In genomic region chr5:124679578-124680210, GRCh38 we compare ENCODE assay signal across 29 cellular contexts.
A peak's percentile ranks its signal among the peaks of the same experiment; 100 is the strongest.
DNase-seq lines count a peak whose midpoint lies in the region; ATAC-seq and TF ChIP-seq lines count a peak whose summit lies in the region.
"Had no signal": no experiment of that assay in that cellular context is flagged by ENCODE, and none has a peak within 500 bp of the region (broad histone marks: within the 10 kb centered on the region; RNA-seq: fewer than 3 reads in every experiment).

No MANE protein-coding gene starts in this region.

- H3K9ac ChIP-seq in IMR-90 (ENCODE audit: low read depth, low read length) (no peak overlapping the region), endodermal cell (ENCODE audit: extremely low read depth, low read length, poor library complexity, severe bottlenecking) (no peak overlapping the region), neural progenitor cell (no peak overlapping the region)
- H3K9ac ChIP-seq: KMS-11 had no signal

- peak overlapping the region; percentile 61; the same call in 1 of the 2 replicates for H2AK5ac ChIP-seq in IMR-90 (ENCODE audit: low read depth, low read length)

- no CpG with 5 or more reads among the region's 4 CpGs for whole genome bisulfite sequencing in IMR-90 (ENCODE audit: extremely low coverage in 2 of 2, insufficient read length in 1 of 2), 2 experiments
- 77 to 85% methylated on average over 1 to 4 of the region's 4 CpGs for WGBS in endodermal cell (ENCODE audit: insufficient coverage in 1 of 2, insufficient read length in 1 of 2), 2 experiments
- WGBS in upper lobe of left lung, 2 donors, result 64 to 79% methylated on average over 4 of the region's 4 CpGs

- no peak overlapping the region for H3K27ac ChIP-seq in IMR-90 (ENCODE audit: insufficient read depth, low read length)
- no peak overlapping the region for H3K27ac ChIP-seq in endodermal cell (ENCODE audit: low read depth, low read length)
- peak overlapping the region; percentile 73 for H3K27ac ChIP-seq in neural progenitor cell
- peak overlapping the region in 3 of 4 donors; percentile 52 to 66 (median 60) for H3K27ac ChIP-seq in upper lobe of left lung
- H3K27ac ChIP-seq: colonic mucosa, KMS-11, Peyer's patch had no signal

- H2BK20ac ChIP-seq in IMR-90 (ENCODE audit: low read depth, low read length), result peak overlapping the region; percentile 58; the same call in 1 of the 2 replicates

- no peak overlapping the region; a peak in 1 of 4 replicates for H4K8ac ChIP-seq in IMR-90 (ENCODE audit: low read depth in 2 of 2, low read length in 2 of 2)

- H2BK15ac ChIP-seq in IMR-90 (ENCODE audit: low read depth, low read length), result peak overlapping the region; percentile 89; the same call in 1 of the 3 replicates

- peaks cover 43% of the 10 kb centered on the region for H3K36me3 Mint-ChIP-seq in endodermal cell (ENCODE audit: low read depth)
- H3K36me3 Mint-ChIP-seq in neural progenitor cell, result peaks cover 46% of the 10 kb centered on the region
- H3K36me3 Mint-ChIP-seq: activated naive CD4-positive, alpha-beta T cell treated with anti-CD3 and anti-CD28 coated beads, Interleukin-2, amount 50 U/mL, for 24 hours had no signal

- intact Hi-C loops in IMR-90 (cut with micrococcal nuclease), result no loop called here

- H3K4me2 ChIP-seq in IMR-90 (ENCODE audit: low read depth, low read length) (no peak overlapping the region), neural progenitor cell (peak overlapping the region; percentile 61)
- H3K4me2 ChIP-seq: KMS-11 had no signal

- POLR2A ChIA-PET in IMR-90 (lab: Charles Lee; ENCODE audit: unreplicated experiment), result interaction anchor here (0.7 kb wide), 1 partner anchor 1008 kb away, joined by 3 read pairs; no protein-coding TSS in a partner anchor

- no peaks in the 10 kb centered on the region for H4K20me1 ChIP-seq in IMR-90 (ENCODE audit: insufficient read depth, low read length)
- H4K20me1 ChIP-seq in neural progenitor cell (ENCODE audit: low read depth), result peaks cover 100% of the 10 kb centered on the region

- ATAC-seq in IMR-90 (ENCODE audit: low read depth) (no peak), upper lobe of left lung (ENCODE audit: low FRiP score in 2 of 2) (no peak)
- ATAC-seq: activated CD4-positive, alpha-beta T cell treated with anti-CD3 and anti-CD28 coated beads for 36 hours; left lobe of liver; stimulated activated memory B cell treated with anti-CD40 and anti-IgM and Interleukin-4, amounts not matched to agents 10 μg/mL and 1 μg/mL and 100 μg/mL, for 72 hours had no signal

- H3K4ac ChIP-seq in IMR-90 (ENCODE audit: low read depth, low read length), result peak overlapping the region; percentile 87; the same call in 1 of the 2 replicates

- no peak overlapping the region for H2AK9ac ChIP-seq in IMR-90 (replicated peaks; ENCODE audit: low read depth, low read length, poor library complexity)

- no peaks in the 10 kb centered on the region for H3K27me3 Mint-ChIP-seq in endodermal cell (ENCODE audit: insufficient read depth)
- no peaks in the 10 kb centered on the region for H3K27me3 Mint-ChIP-seq in neural progenitor cell (ENCODE audit: insufficient read depth, low read depth)
- H3K27me3 Mint-ChIP-seq: activated naive CD4-positive, alpha-beta T cell treated with anti-CD3 and anti-CD28 coated beads, Interleukin-2, amount 50 U/mL, for 24 hours; stimulated activated memory B cell treated with anti-CD40 and anti-IgM and Interleukin-4, amounts not matched to agents 10 μg/mL and 1 μg/mL and 100 μg/mL, for 72 hours had no signal

- TF ChIP-seq POLR2A in IMR-90 (IDR thresholded peaks at IDR 0.05; ENCODE audit: low read depth, low read length) (no peak), upper lobe of left lung (IDR thresholded peaks at IDR 0.05) (no peak)

- H3K4me3 Mint-ChIP-seq in endodermal cell (peak overlapping the region; percentile 23), neural progenitor cell (peak overlapping the region; percentile 6)
- H3K4me3 Mint-ChIP-seq: activated CD4-positive, alpha-beta T cell treated with anti-CD3 and anti-CD28 coated beads for 36 hours; activated naive CD4-positive, alpha-beta T cell treated with anti-CD3 and anti-CD28 coated beads, Interleukin-2, amount 50 U/mL, for 24 hours; stimulated activated memory B cell treated with anti-CD40 and anti-IgM and Interleukin-4, amounts not matched to agents 10 μg/mL and 1 μg/mL and 100 μg/mL, for 72 hours; T-helper 2 cell treated with Interferon-gamma antibody and Interleukin-4, amounts not matched to agents 5 μg/mL and 100 μg/mL, for 36 hours had no signal

- CTCF ChIA-PET in IMR-90 (lab: Yijun Ruan, JAX), result interaction anchor here (0.6 kb wide), 1 partner anchor 13 kb away, joined by 3 read pairs; no protein-coding TSS in a partner anchor

- H4K91ac ChIP-seq in IMR-90 (ENCODE audit: insufficient read depth, low read depth, low read length), result peak overlapping the region; percentile 24; the same call in 1 of the 2 replicates

- peaks cover 57% of the 10 kb centered on the region for H3F3A ChIP-seq in neural progenitor cell (ENCODE audit: low read depth)

- dilution Hi-C loops in IMR-90 (cut with HindIII; ENCODE audit: low sequenced_read_pairs, unreplicated experiment), result no loop called here

- BruUV-seq in IMR-90 (replicated peaks; lab: Mats Ljungman, UMichigan), result no TSS peak

- H3K23ac ChIP-seq in IMR-90 (ENCODE audit: low read depth, low read length), result no peak overlapping the region

- H3K79me2 ChIP-seq in neural progenitor cell (ENCODE audit: low read depth), result peaks cover 100% of the 10 kb centered on the region

- 0 out of 2 replicates have a peak overlapping the region, but pooled peaks have one; percentile 67 for H4K5ac ChIP-seq in IMR-90 (ENCODE audit: low read depth, low read length)

- peak overlapping the region; percentile 76; the same call in 1 of the 2 replicates for H2BK120ac ChIP-seq in IMR-90 (ENCODE audit: low read depth, low read length)

- H3K79me1 ChIP-seq in IMR-90 (ENCODE audit: low read depth in 1 of 2, low read length in 2 of 2), result peaks cover 33 to 61% of the 10 kb centered on the region in 2 experiments

- H2BK5ac ChIP-seq in IMR-90 (ENCODE audit: low read depth, low read length, poor library complexity, severe bottlenecking), result no peak overlapping the region

- no peak overlapping the region for H3K4me3 ChIP-seq in IMR-90 (ENCODE audit: insufficient read depth, low read depth, low read length)
- peak overlapping the region; percentile 10 for H3K4me3 ChIP-seq in endodermal cell (ENCODE audit: low read length)
- no peak overlapping the region for H3K4me3 ChIP-seq in neural progenitor cell
- H3K4me3 ChIP-seq in upper lobe of left lung, result no peak overlapping the region
- H3K4me3 ChIP-seq: colonic mucosa, Peyer's patch had no signal

- TF ChIP-seq RAD21 in IMR-90 (IDR thresholded peaks at IDR 0.05; ENCODE audit: low read length), result no peak

- in situ Hi-C loops in IMR-90 (cut with MboI; ENCODE audit: low sequenced_read_pairs), result no loop called here

- H3K9me3 Mint-ChIP-seq in endodermal cell (no peaks in the 10 kb centered on the region), neural progenitor cell (peaks cover 11% of the 10 kb centered on the region)
- H3K9me3 Mint-ChIP-seq: activated T-helper 2 cell treated with anti-CD3 and anti-CD28 coated beads, Interferon-gamma antibody, Interleukin-2, Interleukin-4, amounts not matched to agents 10 μg/mL and 5 μg/mL and 100 μg/mL, durations not matched to agents 14 hours and 24 hours and 36 hours; stimulated activated memory B cell treated with anti-CD40 and anti-IgM and Interleukin-4, amounts not matched to agents 10 μg/mL and 1 μg/mL and 100 μg/mL, for 72 hours; T-helper 2 cell treated with Interferon-gamma antibody and Interleukin-4, amounts not matched to agents 5 μg/mL and 100 μg/mL, for 36 hours had no signal

- peak overlapping the region; percentile 78 for H3K27ac Mint-ChIP-seq in endodermal cell
- H3K27ac Mint-ChIP-seq in neural progenitor cell, result peak overlapping the region; percentile 23
- H3K27ac Mint-ChIP-seq: activated CD4-positive, alpha-beta T cell treated with anti-CD3 and anti-CD28 coated beads for 36 hours; activated naive CD4-positive, alpha-beta T cell treated with anti-CD3 and anti-CD28 coated beads, Interleukin-2, amount 50 U/mL, for 24 hours; activated T-helper 2 cell treated with anti-CD3 and anti-CD28 coated beads, Interferon-gamma antibody, Interleukin-2, Interleukin-4, amounts not matched to agents 10 μg/mL and 5 μg/mL and 100 μg/mL, durations not matched to agents 14 hours and 24 hours and 36 hours; stimulated activated memory B cell treated with anti-CD40 and anti-IgM and Interleukin-4, amounts not matched to agents 10 μg/mL and 1 μg/mL and 100 μg/mL, for 72 hours; T-helper 2 cell treated with Interferon-gamma antibody and Interleukin-4, amounts not matched to agents 5 μg/mL and 100 μg/mL, for 36 hours had no signal

- H3K36me3 ChIP-seq in IMR-90 (ENCODE audit: control insufficient read depth, insufficient read depth, low read length) (no peaks in the 10 kb centered on the region), endodermal cell (ENCODE audit: control insufficient read depth, insufficient read depth, low read length) (peaks cover 41% of the 10 kb centered on the region), neural progenitor cell (no peaks in the 10 kb centered on the region), upper lobe of left lung (no peaks in the 10 kb centered on the region)
- H3K36me3 ChIP-seq: colonic mucosa, Peyer's patch had no signal

- peak overlapping the region; percentile 68; the same call in 1 of the 2 replicates for H3K18ac ChIP-seq in IMR-90 (ENCODE audit: low read depth, low read length)

- H3K4me1 Mint-ChIP-seq in endodermal cell (peaks cover 74% of the 10 kb centered on the region), neural progenitor cell (peaks cover 59% of the 10 kb centered on the region)
- H3K4me1 Mint-ChIP-seq: activated CD4-positive, alpha-beta T cell treated with anti-CD3 and anti-CD28 coated beads for 36 hours; activated naive CD4-positive, alpha-beta T cell treated with anti-CD3 and anti-CD28 coated beads, Interleukin-2, amount 50 U/mL, for 24 hours had no signal

- H2AFZ ChIP-seq in IMR-90 (replicated peaks; ENCODE audit: low read length, poor library complexity) (no peak overlapping the region), neural progenitor cell (replicated peaks) (no peak overlapping the region)

- peaks cover 34% of the 10 kb centered on the region for H3K4me1 ChIP-seq in IMR-90 (ENCODE audit: control insufficient read depth, insufficient read depth, low read length)
- peaks cover 24% of the 10 kb centered on the region for H3K4me1 ChIP-seq in endodermal cell (ENCODE audit: control insufficient read depth, insufficient read depth, low read length)
- H3K4me1 ChIP-seq in neural progenitor cell, result peaks cover 60% of the 10 kb centered on the region
- H3K4me1 ChIP-seq in upper lobe of left lung, result peaks cover 27 to 61% (median 50%) of the 10 kb centered on the region in 4 donors

- H3K14ac ChIP-seq in IMR-90 (replicated peaks; ENCODE audit: low read depth, low read length), result 0 out of 2 replicates have a peak overlapping the region, but pooled peaks have one; percentile 65

- no peaks in the 10 kb centered on the region for H3K9me3 ChIP-seq in IMR-90 (ENCODE audit: control insufficient read depth, insufficient read depth, low read length)
- H3K9me3 ChIP-seq in endodermal cell (ENCODE audit: control insufficient read depth, low read length), result no peaks in the 10 kb centered on the region
- no peaks in the 10 kb centered on the region for H3K9me3 ChIP-seq in neural progenitor cell (ENCODE audit: low read depth)
- H3K9me3 ChIP-seq in upper lobe of left lung, result no peaks in the 10 kb centered on the region
- H3K9me3 ChIP-seq: colonic mucosa, Peyer's patch had no signal

- DNase-seq in IMR-90 (no peak), endodermal cell (no peak), neural progenitor cell (ENCODE audit: low spot score) (no peak), upper lobe of left lung (no peak), NCI-H1694 treated with DMSO at 0.1 percent for 48 hours (lab: John Stamatoyannopoulos, UW) (no peak), DMS 273 treated with DMSO at 0.1 percent for 48 hours (lab: John Stamatoyannopoulos, UW) (no peak)
- no peak for DNase-seq in stimulated activated CD4-positive, alpha-beta T cell treated with anti-CD3 and anti-CD28 coated beads, Interleukin-15, amount 100 ng/mL, for 24 hours
- DNase-seq in NK-92 treated with Interleukin-12 subunit alpha and Interleukin-12 subunit beta, amount 100 ng/mL, for 24 hours (lab: John Stamatoyannopoulos, UW), result no peak
- DNase-seq: activated CD4-positive, alpha-beta T cell treated with anti-CD3 and anti-CD28 coated beads for 36 hours; activated CD8-positive, alpha-beta memory T cell treated with anti-CD3 and anti-CD28 coated beads for 24 hours; activated T-cell treated with anti-CD3 and anti-CD28 coated beads for 4 hours; colonic mucosa; DMS79 treated with DMSO at 0.1 percent for 48 hours; effector CD8-positive, alpha-beta T cell; mesendoderm; MM.1S; NCI-H1417; NCI-H2029 treated with DMSO at 0.1 percent for 48 hours; NCI-H345; NCI-H69; nucleus accumbens; Peyer's patch; SHP77 treated with DMSO at 0.1 percent for 48 hours had no signal

- H3K56ac ChIP-seq in IMR-90 (ENCODE audit: extremely low read depth, insufficient read depth, low read length), result no peak overlapping the region

- H3K9me1 ChIP-seq in IMR-90 (ENCODE audit: insufficient read depth, low read length), result peaks cover 6% of the 10 kb centered on the region; the same call in 1 of the 2 replicates

- no peaks in the 10 kb centered on the region for H3K27me3 ChIP-seq in IMR-90 (ENCODE audit: control insufficient read depth, insufficient read depth, low read length)
- no peaks in the 10 kb centered on the region for H3K27me3 ChIP-seq in endodermal cell (ENCODE audit: control insufficient read depth, insufficient read depth, low read length, poor library complexity, severe bottlenecking)
- H3K27me3 ChIP-seq in neural progenitor cell, result no peaks in the 10 kb centered on the region
- H3K27me3 ChIP-seq in upper lobe of left lung, result no peaks in the 10 kb centered on the region
- H3K27me3 ChIP-seq: colonic mucosa, Peyer's patch had no signal

- TF ChIP-seq CTCF in IMR-90 (conservative IDR thresholded peaks at IDR 0.05; ENCODE audit: low read depth, low read length) (no peak), endodermal cell (conservative IDR thresholded peaks at IDR 0.05) (no peak), neural progenitor cell (IDR thresholded peaks at IDR 0.05) (no peak), upper lobe of left lung (IDR thresholded peaks at IDR 0.05) (no peak)

- TF ChIP-seq EP300 in upper lobe of left lung (IDR thresholded peaks at IDR 0.05), result no peak

Comparison
In these comparisons a context has a peak if more than half of its experiments do, and no peak if none do; other contexts are left out.
1. H3K27ac ChIP-seq: peak in neural progenitor cell (single experiment) and upper lobe of left lung (3 of 4); none in IMR-90 (single experiment) and endodermal cell (single experiment).